ENCODE assay signal across 15 cellular contexts in the genomic region with DNA sequence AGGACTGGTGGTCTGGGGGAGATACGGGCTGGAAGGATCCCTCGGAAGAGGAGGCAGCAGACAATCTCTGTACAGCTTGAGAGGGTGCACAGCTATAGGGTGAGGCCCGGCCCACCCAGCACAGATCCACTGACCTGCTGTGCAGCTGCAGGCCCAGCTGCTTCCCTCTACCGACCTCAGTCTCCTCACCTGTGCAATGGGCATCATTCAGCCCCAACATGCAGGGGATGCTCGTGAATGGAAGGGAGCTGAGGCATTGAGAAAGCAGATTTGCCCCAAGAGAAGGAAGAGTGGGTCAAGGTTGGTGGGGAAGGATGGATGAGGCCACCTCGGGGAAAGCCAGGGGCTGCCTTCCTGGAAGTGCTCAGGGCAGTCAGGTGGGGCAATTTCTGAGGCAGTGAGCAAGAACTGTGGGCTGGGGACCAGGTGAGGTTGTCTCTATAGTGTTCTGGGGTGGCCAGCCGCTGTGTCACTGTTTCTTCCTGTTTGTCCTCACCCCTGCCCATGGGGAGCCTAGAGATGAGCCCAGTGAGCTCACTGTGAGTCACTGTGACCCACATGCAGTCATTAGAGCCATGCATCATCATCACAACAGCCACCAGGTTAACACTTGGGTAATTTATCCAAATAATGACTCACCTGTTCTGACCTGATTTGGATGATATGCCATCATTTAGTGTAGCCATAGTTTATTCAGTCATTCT. TPM values are rescaled to one million over a fixed set of nuclear protein-coding genes. Genes with fewer than 3 reads are reported as not detected.
DNase-seq lines count a peak whose midpoint lies in the region; ATAC-seq and TF ChIP-seq lines count a peak whose summit lies in the region.
"Had no signal": no experiment of that assay in that cellular context is flagged by ENCODE, and none has a peak within 500 bp of the region (broad histone marks: within the 10 kb centered on the region; RNA-seq: fewer than 3 reads in every experiment).

No MANE protein-coding gene starts in this region.

- ATAC-seq in HG03108 (IDR thresholded peaks at IDR 0.05; ENCODE audit: unreplicated experiment), result no peak
- ATAC-seq: stimulated activated memory B cell treated with anti-CD40 and anti-IgM and Interleukin-4, amounts not matched to agents 10 μg/mL and 1 μg/mL and 100 μg/mL, for 72 hours had no signal

- H3K4me1 Mint-ChIP-seq in activated CD4-positive, alpha-beta memory T cell treated with anti-CD3 and anti-CD28 coated beads, Interleukin-2, amount 10 ng/mL, durations not matched to agents 7 days and 5 days, result no peaks in the 10 kb centered on the region
- H3K4me1 Mint-ChIP-seq in Caco-2 (ENCODE audit: low read depth, unreplicated experiment), result no peaks in the 10 kb centered on the region

- no peaks in the 10 kb centered on the region for H3K27me3 Mint-ChIP-seq in activated CD4-positive, alpha-beta memory T cell treated with anti-CD3 and anti-CD28 coated beads, Interleukin-2, amount 10 ng/mL, durations not matched to agents 7 days and 5 days
- H3K27me3 Mint-ChIP-seq in Caco-2 (ENCODE audit: insufficient read depth, unreplicated experiment), result peaks cover 5% of the 10 kb centered on the region
- H3K27me3 Mint-ChIP-seq: activated naive CD8-positive, alpha-beta T cell treated with anti-CD3 and anti-CD28 coated beads, Interleukin-2, amount 10 ng/mL, durations not matched to agents 7 days and 5 days; stimulated activated memory B cell treated with anti-CD40 and anti-IgM and Interleukin-4, amounts not matched to agents 10 μg/mL and 1 μg/mL and 100 μg/mL, for 72 hours had no signal

- WGBS in sigmoid colon, 2 donors, result 82% methylated on average over 7 of the region's 7 CpGs

- BruUV-seq in Caco-2 (replicated peaks; lab: Mats Ljungman, UMichigan), result no TSS peak

- H3K27me3 ChIP-seq in Caco-2 (replicated peaks; ENCODE audit: control insufficient read depth, insufficient read depth, low read length) (no peaks in the 10 kb centered on the region), sigmoid colon (no peaks in the 10 kb centered on the region)
- H3K27me3 ChIP-seq: colonic mucosa had no signal

- intact Hi-C loops in Caco-2 (cut with micrococcal nuclease; ENCODE audit: unreplicated experiment) (no loop called here), sigmoid colon (cut with DNase I) (no loop called here)

- H3K27ac Mint-ChIP-seq in activated CD4-positive, alpha-beta memory T cell treated with anti-CD3 and anti-CD28 coated beads, Interleukin-2, amount 10 ng/mL, durations not matched to agents 7 days and 5 days, result no peak overlapping the region
- H3K27ac Mint-ChIP-seq in Caco-2 (ENCODE audit: unreplicated experiment), result no peak overlapping the region
- H3K27ac Mint-ChIP-seq: activated naive CD8-positive, alpha-beta T cell treated with anti-CD3 and anti-CD28 coated beads, Interleukin-2, amount 10 ng/mL, durations not matched to agents 7 days and 5 days; stimulated activated memory B cell treated with anti-CD40 and anti-IgM and Interleukin-4, amounts not matched to agents 10 μg/mL and 1 μg/mL and 100 μg/mL, for 72 hours had no signal

- no peak for TF ChIP-seq EP300 in sigmoid colon (IDR thresholded peaks at IDR 0.05)

- H3K4me3 Mint-ChIP-seq in activated CD4-positive, alpha-beta memory T cell treated with anti-CD3 and anti-CD28 coated beads, Interleukin-2, amount 10 ng/mL, durations not matched to agents 7 days and 5 days, result no peak overlapping the region
- H3K4me3 Mint-ChIP-seq in Caco-2 (ENCODE audit: unreplicated experiment), result no peak overlapping the region
- H3K4me3 Mint-ChIP-seq: activated naive CD8-positive, alpha-beta T cell treated with anti-CD3 and anti-CD28 coated beads, Interleukin-2, amount 10 ng/mL, durations not matched to agents 7 days and 5 days; stimulated activated memory B cell treated with anti-CD40 and anti-IgM and Interleukin-4, amounts not matched to agents 10 μg/mL and 1 μg/mL and 100 μg/mL, for 72 hours had no signal

- H3K9me3 ChIP-seq in Caco-2 (no peaks in the 10 kb centered on the region), sigmoid colon (no peaks in the 10 kb centered on the region)
- H3K9me3 ChIP-seq: BLaER1 treated with 17β-estradiol and CSF1 and Interleukin-3, amounts not matched to agents 10 nM and 100 nM; colonic mucosa had no signal

- H3K9me3 Mint-ChIP-seq in activated CD4-positive, alpha-beta memory T cell treated with anti-CD3 and anti-CD28 coated beads, Interleukin-2, amount 10 ng/mL, durations not matched to agents 7 days and 5 days, result no peaks in the 10 kb centered on the region
- H3K9me3 Mint-ChIP-seq in Caco-2 (ENCODE audit: unreplicated experiment), result no peaks in the 10 kb centered on the region
- H3K9me3 Mint-ChIP-seq: activated naive CD8-positive, alpha-beta T cell treated with anti-CD3 and anti-CD28 coated beads, Interleukin-2, amount 10 ng/mL, durations not matched to agents 7 days and 5 days; stimulated activated memory B cell treated with anti-CD40 and anti-IgM and Interleukin-4, amounts not matched to agents 10 μg/mL and 1 μg/mL and 100 μg/mL, for 72 hours had no signal

- CTCF ChIA-PET in activated CD4-positive, alpha-beta memory T cell treated with anti-CD3 and anti-CD28 coated beads, Interleukin-2, amount 10 ng/mL, durations not matched to agents 7 days and 5 days (lab: Charles Lee), result interaction anchor here (0.7 kb wide), 1 partner anchor 66 kb away, joined by 3 read pairs; no protein-coding TSS in a partner anchor
- CTCF ChIA-PET in Caco-2 (lab: Charles Lee), result no interaction called here

- no peaks in the 10 kb centered on the region for H3K36me3 ChIP-seq in Caco-2 (ENCODE audit: control insufficient read depth, insufficient read depth, low read length)
- no peaks in the 10 kb centered on the region for H3K36me3 ChIP-seq in sigmoid colon
- H3K36me3 ChIP-seq: BLaER1 treated with 17β-estradiol and CSF1 and Interleukin-3, amounts not matched to agents 10 nM and 100 nM; colonic mucosa had no signal

- POLR2A ChIA-PET in activated CD4-positive, alpha-beta memory T cell treated with anti-CD3 and anti-CD28 coated beads, Interleukin-2, amount 10 ng/mL, durations not matched to agents 7 days and 5 days (lab: Charles Lee), result no interaction called here
- POLR2A ChIA-PET in Caco-2 (lab: Charles Lee), result no interaction called here

- no peak overlapping the region for H3K4me3 ChIP-seq in Caco-2 (ENCODE audit: low read depth, low read length)
- no peak overlapping the region for H3K4me3 ChIP-seq in sigmoid colon
- H3K4me3 ChIP-seq: BLaER1 treated with 17β-estradiol and CSF1 and Interleukin-3, amounts not matched to agents 10 nM and 100 nM; colonic mucosa had no signal

- no peaks in the 10 kb centered on the region for H3K36me3 Mint-ChIP-seq in activated CD4-positive, alpha-beta memory T cell treated with anti-CD3 and anti-CD28 coated beads, Interleukin-2, amount 10 ng/mL, durations not matched to agents 7 days and 5 days (ENCODE audit: low read depth)
- no peaks in the 10 kb centered on the region for H3K36me3 Mint-ChIP-seq in Caco-2 (ENCODE audit: insufficient read depth, unreplicated experiment)
- H3K36me3 Mint-ChIP-seq: activated naive CD8-positive, alpha-beta T cell treated with anti-CD3 and anti-CD28 coated beads, Interleukin-2, amount 10 ng/mL, durations not matched to agents 7 days and 5 days; stimulated activated memory B cell treated with anti-CD40 and anti-IgM and Interleukin-4, amounts not matched to agents 10 μg/mL and 1 μg/mL and 100 μg/mL, for 72 hours had no signal

- no peaks in the 10 kb centered on the region for H3K4me1 ChIP-seq in Caco-2
- H3K4me1 ChIP-seq in sigmoid colon, result no peaks in the 10 kb centered on the region
- H3K4me1 ChIP-seq: BLaER1 treated with 17β-estradiol and CSF1 and Interleukin-3, amounts not matched to agents 10 nM and 100 nM; colonic mucosa had no signal

- TF ChIP-seq CTCF in Caco-2 (IDR thresholded peaks at IDR 0.05; ENCODE audit: insufficient read depth in 1 of 2, low read depth in 1 of 2, low read length in 1 of 2, severe bottlenecking in 1 of 2, unreplicated experiment in 1 of 2) (no peak), sigmoid colon (IDR thresholded peaks at IDR 0.05) (no peak)

- no peak for TF ChIP-seq POLR2A in sigmoid colon (IDR thresholded peaks at IDR 0.05)

- DNase-seq in A172 (ENCODE audit: low spot score) (peak; percentile 57), H4 (ENCODE audit: low spot score) (peak; percentile 23), kidney glomerular epithelial cell (lab: John Stamatoyannopoulos, UW) (peak; percentile 67), Caco-2 (no peak), NCI-H82 (lab: John Stamatoyannopoulos, UW) (no peak), sigmoid colon (no peak)
- DNase-seq in activated CD4-positive, alpha-beta memory T cell treated with anti-CD3 and anti-CD28 coated beads, Interleukin-2, amount 10 ng/mL, durations not matched to agents 7 days and 5 days, result peak; percentile 17
- DNase-seq: activated naive CD8-positive, alpha-beta T cell treated with anti-CD3 and anti-CD28 coated beads, Interleukin-2, amount 10 ng/mL, durations not matched to agents 7 days and 5 days; colonic mucosa had no signal

- no peak overlapping the region for H3K27ac ChIP-seq in sigmoid colon
- H3K27ac ChIP-seq: BLaER1 treated with 17β-estradiol and CSF1 and Interleukin-3, amounts not matched to agents 10 nM and 100 nM; colonic mucosa; VCaP had no signal

RNA-seq across cellular contexts. Expression of gene XAGE2, which starts 22.2 kb away (rescaled TPM):
- 0.22 TPM in 1 of 2 replicates, not detected in the other for total RNA-seq in A172 (2014; rRNA removed; shearing (Covaris generic))
- not detected in 2 replicates for total RNA-seq in H4 (2014; rRNA removed; shearing (Covaris generic))
- not detected for total RNA-seq in activated CD4-positive, alpha-beta memory T cell treated with anti-CD3 and anti-CD28 coated beads, Interleukin-2, amount 10 ng/mL, durations not matched to agents 7 days and 5 days
- total RNA-seq in Caco-2 (2022), result 2.8 and 5.7 TPM in 2 replicates
- total RNA-seq in sigmoid colon, result not detected
- polyA plus RNA-seq in sigmoid colon, result not detected
- total RNA-seq: activated naive CD8-positive, alpha-beta T cell treated with anti-CD3 and anti-CD28 coated beads, Interleukin-2, amount 10 ng/mL, durations not matched to agents 7 days and 5 days; colonic mucosa; NCI-H460; skeletal muscle tissue had no signal

Comparison
In these comparisons a context has a peak if more than half of its experiments do, and no peak if none do; other contexts are left out.
1. DNase-seq: peak in A172 (single experiment), H4 (single experiment), activated CD4-positive, alpha-beta memory T cell treated with anti-CD3 and anti-CD28 coated beads, Interleukin-2, amount 10 ng/mL, durations not matched to agents 7 days and 5 days (single experiment) and kidney glomerular epithelial cell (single experiment); none in Caco-2 (0 of 2), NCI-H82 (single experiment) and sigmoid colon (single experiment).